ENCODE assay signal across 9 cellular contexts in the genomic region with DNA sequence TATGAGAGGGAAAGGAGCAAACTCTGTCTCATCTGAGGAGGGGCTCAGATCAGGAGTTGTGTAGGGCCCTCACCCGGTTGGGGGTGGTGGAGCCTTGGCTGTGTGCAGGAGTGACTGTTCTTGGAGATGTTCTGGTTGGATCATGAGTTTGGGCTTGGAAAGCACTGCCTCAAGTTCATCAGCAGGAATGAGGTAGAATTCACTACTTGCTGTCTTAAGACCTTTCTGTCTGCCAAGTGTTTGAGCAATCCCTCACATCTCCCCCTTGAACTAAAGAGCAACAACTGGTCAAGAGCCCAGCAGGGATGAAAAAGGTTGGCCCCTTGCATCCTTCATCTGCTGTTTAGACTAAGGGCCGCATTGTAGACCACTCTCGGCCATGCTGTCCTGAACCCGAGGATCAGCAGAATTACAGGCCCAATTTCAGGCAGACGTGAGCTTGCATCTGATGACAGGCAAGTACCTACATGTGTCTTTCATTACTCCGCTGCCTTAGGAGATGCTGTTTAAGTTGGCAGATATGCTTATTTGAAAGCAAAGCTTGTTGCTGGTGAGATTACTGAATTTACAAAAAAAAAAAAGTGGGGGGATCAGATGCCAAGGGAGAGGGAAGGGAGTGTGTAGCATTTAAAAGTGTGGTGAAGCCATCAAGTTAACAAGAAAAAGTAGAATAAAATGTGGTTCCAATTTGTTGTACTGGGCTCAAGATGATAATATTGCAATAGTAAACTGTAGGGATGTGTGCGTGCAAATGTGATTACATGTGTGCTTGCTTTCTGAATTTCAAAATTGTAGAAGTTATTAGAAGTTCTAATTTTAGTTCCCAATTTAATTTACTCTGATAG. TPM values are rescaled to one million over a fixed set of nuclear protein-coding genes. Genes with fewer than 3 reads are reported as not detected.
DNase-seq lines count a peak whose midpoint lies in the region; ATAC-seq and TF ChIP-seq lines count a peak whose summit lies in the region.
"Had no signal": no experiment of that assay in that cellular context is flagged by ENCODE, and none has a peak within 500 bp of the region (broad histone marks: within the 10 kb centered on the region; RNA-seq: fewer than 3 reads in every experiment).

No MANE protein-coding gene starts in this region.

- peaks cover 84% of the 10 kb centered on the region for H3K4me1 ChIP-seq in CD8-positive, alpha-beta memory T cell (ENCODE audit: insufficient read depth, low read length)
- H3K4me1 ChIP-seq in prostate gland (replicated peaks): peaks cover 9% of the 10 kb centered on the region

- H3K4me3 Mint-ChIP-seq in CD8-positive, alpha-beta memory T cell: peak overlapping the region in 5 of 7 donors; percentile 16 to 56 (median 42)
- no peak overlapping the region for H3K4me3 Mint-ChIP-seq in activated B cell treated with CpG ODN at 0.5 μM for 24 hours
- H3K4me3 Mint-ChIP-seq in progenitor cell of endocrine pancreas (ENCODE audit: low read depth): no peak overlapping the region

- H3K27me3 Mint-ChIP-seq in CD8-positive, alpha-beta memory T cell: peaks cover 0 to 2% of the 10 kb centered on the region in 2 donors
- H3K27me3 Mint-ChIP-seq in activated B cell treated with CpG ODN at 0.5 μM for 24 hours (no peaks in the 10 kb centered on the region), progenitor cell of endocrine pancreas (no peaks in the 10 kb centered on the region)

- ATAC-seq in activated B cell treated with CpG ODN at 0.5 μM for 24 hours (ENCODE audit: low read depth) (no peak), HG03521 (IDR thresholded peaks at IDR 0.05; ENCODE audit: unreplicated experiment) (no peak)

- peaks cover 0 to 2% (median 0%) of the 10 kb centered on the region in 3 donors for H3K36me3 Mint-ChIP-seq in CD8-positive, alpha-beta memory T cell
- H3K36me3 Mint-ChIP-seq in activated B cell treated with CpG ODN at 0.5 μM for 24 hours (ENCODE audit: low read depth) (peaks cover 5% of the 10 kb centered on the region), progenitor cell of endocrine pancreas (ENCODE audit: insufficient read depth) (no peaks in the 10 kb centered on the region)

- CTCF ChIA-PET in CD8-positive, alpha-beta memory T cell (lab: Charles Lee): interaction anchor here (0.9 to 2.7 kb wide), 11 partner anchors 9 to 1004 kb away, joined by 3 to 25 read pairs (median 4); partner anchors contain the start of gene PIK3R1
- CTCF ChIA-PET in activated B cell treated with CpG ODN at 0.5 μM for 24 hours (lab: Charles Lee): interaction anchor here (0.9 to 6.9 kb wide), 16 partner anchors 9 to 1095 kb away, joined by 3 to 127 read pairs (median 4); partner anchors contain the start of gene PIK3R1

- H3K9me3 ChIP-seq in CD8-positive, alpha-beta memory T cell (ENCODE audit: low read length): no peaks in the 10 kb centered on the region
- no peaks in the 10 kb centered on the region for H3K9me3 ChIP-seq in prostate gland

- H3K4me1 Mint-ChIP-seq in CD8-positive, alpha-beta memory T cell: peaks cover 86 to 95% (median 94%) of the 10 kb centered on the region in 3 donors
- peaks cover 79% of the 10 kb centered on the region for H3K4me1 Mint-ChIP-seq in activated B cell treated with CpG ODN at 0.5 μM for 24 hours
- H3K4me1 Mint-ChIP-seq in progenitor cell of endocrine pancreas (ENCODE audit: low read depth): peaks cover 37% of the 10 kb centered on the region

- intact Hi-C loops in activated B cell treated with CpG ODN at 0.5 μM for 24 hours (cut with micrococcal nuclease) (loop anchor here (1.0 to 10.0 kb wide), 4 partner anchors 37 to 1947 kb away; partner anchors contain the start of gene PIK3R1), prostate gland (cut with DNase I) (loop anchor here (2.0 to 10.0 kb wide), 6 partner anchors 35 to 1005 kb away; partner anchors contain the start of gene PIK3R1)

- WGBS in prostate gland: 26% methylated on average over 7 of the region's 7 CpGs

- H3K27ac Mint-ChIP-seq in CD8-positive, alpha-beta memory T cell: peak overlapping the region; percentile 14 to 96 (median 80)
- H3K27ac Mint-ChIP-seq in activated B cell treated with CpG ODN at 0.5 μM for 24 hours: peak overlapping the region; percentile 53
- H3K27ac Mint-ChIP-seq in progenitor cell of endocrine pancreas: no peak overlapping the region

- H3K36me3 ChIP-seq in CD8-positive, alpha-beta memory T cell (ENCODE audit: insufficient read depth, low read length): no peaks in the 10 kb centered on the region
- H3K36me3 ChIP-seq in prostate gland: no peaks in the 10 kb centered on the region

- H3K27ac ChIP-seq in CD8-positive, alpha-beta memory T cell (ENCODE audit: low read depth, low read length): no peak overlapping the region
- peak overlapping the region; percentile 36 to 47 for H3K27ac ChIP-seq in prostate gland

- TF ChIP-seq CTCF in activated B cell treated with CpG ODN at 0.5 μM for 24 hours (IDR thresholded peaks at IDR 0.05) (no peak), fibroblast of villous mesenchyme (IDR thresholded peaks at IDR 0.05; ENCODE audit: insufficient read depth, low read depth, low read length) (no peak), prostate gland (IDR thresholded peaks at IDR 0.05) (no peak), progenitor cell of endocrine pancreas (IDR thresholded peaks at IDR 0.05; ENCODE audit: unreplicated experiment) (no peak)

- no peaks in the 10 kb centered on the region for H3K27me3 ChIP-seq in CD8-positive, alpha-beta memory T cell (ENCODE audit: insufficient read depth, low read length, poor library complexity, severe bottlenecking)
- H3K27me3 ChIP-seq in prostate gland (replicated peaks; ENCODE audit: insufficient read depth): no peaks in the 10 kb centered on the region

- POLR2A ChIA-PET in CD8-positive, alpha-beta memory T cell (lab: Charles Lee): interaction anchor here (0.7 to 0.8 kb wide), 2 partner anchors 36 to 687 kb away, joined by 5 to 6 read pairs; partner anchors contain the start of gene PIK3R1
- POLR2A ChIA-PET in activated B cell treated with CpG ODN at 0.5 μM for 24 hours (lab: Charles Lee): interaction anchor here (0.6 to 2.2 kb wide), 5 partner anchors 14 to 1067 kb away, joined by 3 to 12 read pairs (median 3); partner anchors contain the start of gene PIK3R1

- no peak for TF ChIP-seq POLR2A in prostate gland (IDR thresholded peaks at IDR 0.05)

- H3K9me3 Mint-ChIP-seq in CD8-positive, alpha-beta memory T cell: no peaks in the 10 kb centered on the region
- H3K9me3 Mint-ChIP-seq in activated B cell treated with CpG ODN at 0.5 μM for 24 hours (no peaks in the 10 kb centered on the region), progenitor cell of endocrine pancreas (ENCODE audit: low read depth) (no peaks in the 10 kb centered on the region)

- DNase-seq in CD8-positive, alpha-beta memory T cell: no peak
- no peak for DNase-seq in activated B cell treated with CpG ODN at 0.5 μM for 24 hours
- peak; percentile 79 for DNase-seq in fibroblast of villous mesenchyme (ENCODE audit: low read depth)
- DNase-seq in prostate gland (ENCODE audit: low spot score): peak; percentile 24
- DNase-seq in stimulated activated CD4-positive, alpha-beta T cell treated with anti-CD3 and anti-CD28 coated beads, Interleukin-15, amount 100 ng/mL, for 24 hours: no peak
- no peak for DNase-seq in progenitor cell of endocrine pancreas (ENCODE audit: low spot score, unreplicated experiment)
- DNase-seq in NCI-H2171 (lab: John Stamatoyannopoulos, UW): no peak
- DNase-seq: occipital lobe had no signal

- peak overlapping the region; percentile 17 for H3K4me3 ChIP-seq in CD8-positive, alpha-beta memory T cell (ENCODE audit: low read length)
- H3K4me3 ChIP-seq in fibroblast of villous mesenchyme (ENCODE audit: low read depth, low read length): no peak overlapping the region
- no peak overlapping the region for H3K4me3 ChIP-seq in prostate gland

RNA-seq across cellular contexts. Expression of gene PIK3R1, which starts 36.5 kb away (rescaled TPM):
- 10 to 100 TPM; 46.9 to 47.9 TPM for total RNA-seq in CD8-positive, alpha-beta memory T cell
- 75.9 TPM for polyA plus RNA-seq in CD8-positive, alpha-beta memory T cell
- total RNA-seq in activated B cell treated with CpG ODN at 0.5 μM for 24 hours: 45.5 and 52.2 TPM in 2 replicates
- total RNA-seq in fibroblast of villous mesenchyme: 34.5 and 73.8 TPM in 2 replicates
- 10 to 100 TPM; 71.6 to 81.2 TPM for total RNA-seq in prostate gland
- total RNA-seq in progenitor cell of endocrine pancreas: 76.2 and 89.7 TPM in 2 replicates

Comparison
In these comparisons a context has a peak if more than half of its experiments do, and no peak if none do; other contexts are left out.
1. DNase-seq: peak in fibroblast of villous mesenchyme (single experiment) and prostate gland (single experiment); none in CD8-positive, alpha-beta memory T cell (0 of 5), activated B cell treated with CpG ODN at 0.5 μM for 24 hours (single experiment), stimulated activated CD4-positive, alpha-beta T cell treated with anti-CD3 and anti-CD28 coated beads, Interleukin-15, amount 100 ng/mL, for 24 hours (single experiment), progenitor cell of endocrine pancreas (single experiment) and NCI-H2171 (single experiment).
2. H3K4me3 Mint-ChIP-seq: peak in CD8-positive, alpha-beta memory T cell (5 of 7); none in activated B cell treated with CpG ODN at 0.5 μM for 24 hours (single experiment) and progenitor cell of endocrine pancreas (single experiment).